ENCODE assay signal across 16 cellular contexts in the genomic region with DNA sequence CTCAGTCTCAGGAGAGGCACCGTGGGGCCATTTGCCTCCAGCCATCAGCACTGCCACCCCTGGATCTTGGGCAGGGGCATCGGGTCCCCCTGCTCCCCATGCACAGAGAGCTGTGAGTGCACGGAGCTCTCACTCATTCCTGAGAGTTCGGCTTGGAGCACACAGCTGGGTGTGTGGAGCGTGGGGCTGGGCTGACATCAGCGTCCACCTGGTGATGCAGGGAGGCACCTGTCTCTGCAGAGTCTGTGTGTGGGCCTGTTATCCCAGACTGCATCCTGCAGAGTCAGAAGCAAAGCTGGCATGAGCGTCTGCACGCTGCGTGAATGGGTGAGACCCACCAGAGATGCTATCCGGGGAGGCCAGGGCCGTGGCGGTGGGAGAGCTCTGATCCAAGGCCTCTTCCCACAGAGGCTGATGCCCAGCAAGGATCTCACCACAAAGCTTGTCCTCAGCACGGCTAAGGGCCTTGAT.
DNase-seq lines count a peak whose midpoint lies in the region; ATAC-seq and TF ChIP-seq lines count a peak whose summit lies in the region.
"Had no signal": no experiment of that assay in that cellular context is flagged by ENCODE, and none has a peak within 500 bp of the region (broad histone marks: within the 10 kb centered on the region; RNA-seq: fewer than 3 reads in every experiment).

No MANE protein-coding gene starts in this region.

- H3K4me3 Mint-ChIP-seq in progenitor cell of endocrine pancreas (ENCODE audit: low read depth), result no peak overlapping the region
- H3K4me3 Mint-ChIP-seq in stimulated activated memory B cell treated with anti-CD40 and anti-IgM and Interleukin-4, amounts not matched to agents 10 μg/mL and 1 μg/mL and 100 μg/mL, for 72 hours, result no peak overlapping the region
- H3K4me3 Mint-ChIP-seq: CD4-positive, CD25-positive, alpha-beta regulatory T cell; H9 had no signal

- peaks cover under 1% of the 10 kb centered on the region for H3K36me3 Mint-ChIP-seq in progenitor cell of endocrine pancreas (ENCODE audit: insufficient read depth)
- peaks cover 3% of the 10 kb centered on the region for H3K36me3 Mint-ChIP-seq in stimulated activated memory B cell treated with anti-CD40 and anti-IgM and Interleukin-4, amounts not matched to agents 10 μg/mL and 1 μg/mL and 100 μg/mL, for 72 hours
- H3K36me3 Mint-ChIP-seq in activated naive CD4-positive, alpha-beta T cell treated with anti-CD3 and anti-CD28 coated beads, Interleukin-2, amount 50 U/mL, for 72 hours, result peaks cover 5% of the 10 kb centered on the region in 2 donors
- H3K36me3 Mint-ChIP-seq: CD4-positive, CD25-positive, alpha-beta regulatory T cell had no signal

- peaks cover 3% of the 10 kb centered on the region for H3K9me3 Mint-ChIP-seq in progenitor cell of endocrine pancreas (ENCODE audit: low read depth)
- peaks cover 5% of the 10 kb centered on the region for H3K9me3 Mint-ChIP-seq in stimulated activated memory B cell treated with anti-CD40 and anti-IgM and Interleukin-4, amounts not matched to agents 10 μg/mL and 1 μg/mL and 100 μg/mL, for 72 hours
- H3K9me3 Mint-ChIP-seq in activated naive CD4-positive, alpha-beta T cell treated with anti-CD3 and anti-CD28 coated beads, Interleukin-2, amount 50 U/mL, for 72 hours, result peaks cover 5% of the 10 kb centered on the region in 2 donors

- peak; percentile 5 for DNase-seq in D341Med (ENCODE audit: low spot score)
- DNase-seq in NCI-H2171 (lab: John Stamatoyannopoulos, UW), result peak; percentile 12
- peak; percentile 12 for DNase-seq in iPS-NIHi11 (ENCODE audit: low spot score)
- no peak for DNase-seq in progenitor cell of endocrine pancreas (ENCODE audit: low spot score, unreplicated experiment)
- no peak for DNase-seq in HCEC 1CT
- DNase-seq in activated naive CD4-positive, alpha-beta T cell treated with anti-CD3 and anti-CD28 coated beads, Interleukin-2, amount 50 U/mL, for 72 hours (ENCODE audit: low spot score in 2 of 2), result no peak
- DNase-seq: ACHN; Caco-2; CD4-positive, CD25-positive, alpha-beta regulatory T cell; DMS79; H9; NCI-H1105; NCI-H187; NCI-H82; PC-3 had no signal

- H3K27ac Mint-ChIP-seq in progenitor cell of endocrine pancreas, result peak overlapping the region; percentile 59
- no peak overlapping the region for H3K27ac Mint-ChIP-seq in stimulated activated memory B cell treated with anti-CD40 and anti-IgM and Interleukin-4, amounts not matched to agents 10 μg/mL and 1 μg/mL and 100 μg/mL, for 72 hours
- H3K27ac Mint-ChIP-seq in activated naive CD4-positive, alpha-beta T cell treated with anti-CD3 and anti-CD28 coated beads, Interleukin-2, amount 50 U/mL, for 72 hours, result no peak overlapping the region
- H3K27ac Mint-ChIP-seq: CD4-positive, CD25-positive, alpha-beta regulatory T cell; H9 had no signal

- no peak for ATAC-seq in stimulated activated memory B cell treated with anti-CD40 and anti-IgM and Interleukin-4, amounts not matched to agents 10 μg/mL and 1 μg/mL and 100 μg/mL, for 72 hours
- ATAC-seq in activated naive CD4-positive, alpha-beta T cell treated with anti-CD3 and anti-CD28 coated beads, Interleukin-2, amount 50 U/mL, for 72 hours, result no peak
- ATAC-seq: PC-3 had no signal

- peaks cover 34% of the 10 kb centered on the region for H3K4me1 Mint-ChIP-seq in progenitor cell of endocrine pancreas (ENCODE audit: low read depth)
- no peaks in the 10 kb centered on the region for H3K4me1 Mint-ChIP-seq in stimulated activated memory B cell treated with anti-CD40 and anti-IgM and Interleukin-4, amounts not matched to agents 10 μg/mL and 1 μg/mL and 100 μg/mL, for 72 hours
- H3K4me1 Mint-ChIP-seq: CD4-positive, CD25-positive, alpha-beta regulatory T cell had no signal

- peaks cover 6% of the 10 kb centered on the region for H3K27me3 Mint-ChIP-seq in progenitor cell of endocrine pancreas
- peaks cover 36% of the 10 kb centered on the region for H3K27me3 Mint-ChIP-seq in stimulated activated memory B cell treated with anti-CD40 and anti-IgM and Interleukin-4, amounts not matched to agents 10 μg/mL and 1 μg/mL and 100 μg/mL, for 72 hours

- no peak for TF ChIP-seq CTCF in progenitor cell of endocrine pancreas (IDR thresholded peaks at IDR 0.05; ENCODE audit: unreplicated experiment)

Comparison
In these comparisons a context has a peak if more than half of its experiments do, and no peak if none do; other contexts are left out.
1. DNase-seq: peak in D341Med (single experiment), NCI-H2171 (single experiment) and iPS-NIHi11 (single experiment); none in progenitor cell of endocrine pancreas (single experiment), HCEC 1CT (single experiment) and activated naive CD4-positive, alpha-beta T cell treated with anti-CD3 and anti-CD28 coated beads, Interleukin-2, amount 50 U/mL, for 72 hours (0 of 2).